Comparison of ENCODE assay signal across 1 cellular context in genomic region chr18:35095983-35096676, GRCh38.
TF ChIP-seq lines count a peak whose summit lies in the region.

No MANE protein-coding gene starts in this region.

TF ChIP-seq in WTC11, 78 proteins besides CTCF, POLR2A, EP300 and RAD21 (continued from another document):
- TF ChIP-seq FOXP4 (CRISPR knock-in tag; IDR thresholded peaks at IDR 0.05), result no peak
- TF ChIP-seq FOXJ3 (CRISPR knock-in tag; IDR thresholded peaks at IDR 0.05; ENCODE audit: borderline replicate concordance), result no peak
- no peak for TF ChIP-seq NFATC4 (CRISPR knock-in tag; IDR thresholded peaks at IDR 0.05)
- TF ChIP-seq CBFB (CRISPR knock-in tag; IDR thresholded peaks at IDR 0.05; ENCODE audit: low read depth), result no peak
TF ChIP-seq in WTC11: peak in this region for 0.
